1 cellular context compared by ENCODE assay signal in the genomic region with DNA sequence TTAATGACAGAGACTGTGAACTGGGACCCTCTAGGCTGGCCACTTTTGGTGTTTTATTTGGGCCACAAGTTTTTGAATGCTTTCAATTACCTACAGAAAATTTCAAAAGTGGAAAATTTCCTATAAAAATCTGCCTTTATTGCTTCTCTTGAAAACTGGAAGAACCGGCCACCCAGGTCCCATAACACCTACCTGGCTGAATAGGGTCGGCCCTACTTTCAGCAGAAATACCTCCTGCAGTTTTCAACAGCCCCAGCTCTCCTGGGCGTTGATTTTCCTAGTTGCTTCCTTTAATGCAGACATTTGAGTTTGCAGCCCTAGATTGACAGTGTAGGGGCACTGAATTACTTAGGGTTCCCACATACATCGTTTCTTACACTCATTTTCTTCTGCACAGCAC.
TF ChIP-seq lines count a peak whose summit lies in the region.

No MANE protein-coding gene starts in this region.

TF ChIP-seq in HepG2, 621 proteins besides CTCF, POLR2A, EP300 and RAD21:
- TF ChIP-seq ZNF230 (CRISPR knock-in tag; IDR thresholded peaks at IDR 0.05) (no peak), KLF6 (CRISPR knock-in tag; IDR thresholded peaks at IDR 0.05) (no peak)
